9 cellular contexts compared by ENCODE assay signal in the genomic region with DNA sequence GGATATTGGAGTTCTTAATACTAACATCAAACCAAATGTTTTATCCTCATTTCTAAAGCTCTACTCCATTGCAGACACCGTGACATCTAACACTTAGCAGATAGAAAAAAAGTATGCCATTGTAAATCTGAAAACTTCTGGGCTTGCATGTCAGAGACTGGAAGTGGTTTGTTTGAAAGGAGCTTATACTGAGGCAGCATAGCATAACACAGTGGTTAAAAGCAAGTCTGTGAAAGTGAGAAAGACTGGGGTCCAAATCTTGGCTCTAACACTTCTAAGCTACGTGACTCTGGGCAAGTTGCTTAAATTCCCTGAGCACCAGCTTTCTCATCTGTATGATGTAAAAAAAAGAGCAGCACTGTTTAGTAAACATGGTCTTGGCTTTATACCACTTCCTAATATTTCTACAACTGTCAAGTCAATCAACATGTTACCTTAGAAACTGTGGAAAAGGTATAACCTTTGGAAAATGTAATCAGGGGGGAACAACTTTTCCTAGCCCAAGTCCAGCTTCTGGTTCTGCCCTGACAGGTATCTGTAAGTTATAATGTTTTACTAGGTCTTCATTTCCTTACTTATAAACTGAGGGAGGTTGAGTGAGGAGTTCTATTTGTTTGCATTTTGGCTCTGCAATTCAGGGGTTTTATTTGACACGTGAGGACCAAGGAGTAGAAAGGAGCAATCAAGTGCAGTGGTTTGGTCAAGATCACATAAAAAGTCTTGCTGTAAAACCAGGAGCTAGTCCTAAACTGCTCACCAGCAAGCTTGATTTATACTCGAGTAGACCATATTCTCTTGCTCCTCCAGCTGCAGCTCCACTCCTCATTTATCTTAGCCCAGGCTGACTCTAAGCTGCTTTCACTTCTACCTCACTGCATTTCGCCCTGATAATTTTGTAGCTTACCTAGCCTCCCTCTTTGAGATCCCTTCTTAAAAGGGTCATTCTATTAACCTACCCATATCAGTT.
DNase-seq lines count a peak whose midpoint lies in the region; ATAC-seq and TF ChIP-seq lines count a peak whose summit lies in the region.
"Had no signal": no experiment of that assay in that cellular context is flagged by ENCODE, and none has a peak within 500 bp of the region (broad histone marks: within the 10 kb centered on the region; RNA-seq: fewer than 3 reads in every experiment).

No MANE protein-coding gene starts in this region.

- H3K36me3 Mint-ChIP-seq in activated T-cell treated with anti-CD3 and anti-CD28 coated beads, Interleukin-2, amount 50 U/mL, for 72 hours (ENCODE audit: insufficient read depth in 2 of 2), result peaks cover 0 to 1% of the 10 kb centered on the region in 2 donors
- H3K36me3 Mint-ChIP-seq in activated T-cell treated with anti-CD3 and anti-CD28 coated beads, Interleukin-2, amount 50 U/mL, for 24 hours (ENCODE audit: low read depth), result no peaks in the 10 kb centered on the region

- TF ChIP-seq POLR2A in thyroid gland (IDR thresholded peaks at IDR 0.05), result peak in 1 of 2 donors; percentile 22

- H3K27me3 ChIP-seq in effector memory CD4-positive, alpha-beta T cell (replicated peaks; ENCODE audit: control insufficient read depth, insufficient read depth, low read length, poor library complexity, severe bottlenecking), result no peaks in the 10 kb centered on the region
- H3K27me3 ChIP-seq in thyroid gland, result no peaks in the 10 kb centered on the region
- H3K27me3 ChIP-seq: MG63 had no signal

- 60 to 66% methylated on average over 5 of the region's 5 CpGs for WGBS in thyroid gland, 2 donors

- no peaks in the 10 kb centered on the region for H3K9me3 ChIP-seq in effector memory CD4-positive, alpha-beta T cell (ENCODE audit: control insufficient read depth, low read length)
- H3K9me3 ChIP-seq in thyroid gland, result no peaks in the 10 kb centered on the region
- H3K9me3 ChIP-seq: MG63 had no signal

- H3K9me3 Mint-ChIP-seq in activated T-cell treated with anti-CD3 and anti-CD28 coated beads, Interleukin-2, amount 50 U/mL, for 72 hours, result no peaks in the 10 kb centered on the region
- no peaks in the 10 kb centered on the region for H3K9me3 Mint-ChIP-seq in activated T-cell treated with anti-CD3 and anti-CD28 coated beads, Interleukin-2, amount 50 U/mL, for 24 hours

- no peak for TF ChIP-seq CTCF in thyroid gland (IDR thresholded peaks at IDR 0.05)

- peaks cover 13% of the 10 kb centered on the region for H3K4me1 Mint-ChIP-seq in activated T-cell treated with anti-CD3 and anti-CD28 coated beads, Interleukin-2, amount 50 U/mL, for 72 hours (ENCODE audit: low read depth)
- H3K4me1 Mint-ChIP-seq in activated T-cell treated with anti-CD3 and anti-CD28 coated beads, Interleukin-2, amount 50 U/mL, for 24 hours (ENCODE audit: low read depth), result no peaks in the 10 kb centered on the region

- intact Hi-C loops in thyroid gland (cut with DNase I), result loop anchor here (2.0 to 5.0 kb wide), 2 partner anchors 13 to 82 kb away; no protein-coding TSS in a partner anchor

- no peaks in the 10 kb centered on the region for H3K27me3 Mint-ChIP-seq in activated T-cell treated with anti-CD3 and anti-CD28 coated beads, Interleukin-2, amount 50 U/mL, for 72 hours (ENCODE audit: low read depth)
- no peaks in the 10 kb centered on the region for H3K27me3 Mint-ChIP-seq in activated T-cell treated with anti-CD3 and anti-CD28 coated beads, Interleukin-2, amount 50 U/mL, for 24 hours

- peak; percentile 44 to 50 for ATAC-seq in activated T-cell treated with anti-CD3 and anti-CD28 coated beads, Interleukin-2, amount 50 U/mL, for 72 hours (replicated peaks in 1 of 2)
- ATAC-seq in HG03378 (IDR thresholded peaks at IDR 0.05; ENCODE audit: unreplicated experiment), result peak; percentile 35

- H3K27ac ChIP-seq in effector memory CD4-positive, alpha-beta T cell (ENCODE audit: insufficient read depth, low read length, poor library complexity, severe bottlenecking), result peak overlapping the region; percentile 82
- H3K27ac ChIP-seq in thyroid gland, result peak overlapping the region in 2 of 3 donors; percentile 96 to 99

- DNase-seq in activated T-cell treated with anti-CD3 and anti-CD28 coated beads, Interleukin-2, amount 50 U/mL, for 72 hours, result peak in 1 of 2 donors; percentile 21
- no peak for DNase-seq in activated T-cell treated with anti-CD3 and anti-CD28 coated beads, Interleukin-2, amount 50 U/mL, for 24 hours
- DNase-seq in effector memory CD4-positive, alpha-beta T cell, result no peak
- DNase-seq in thyroid gland, result no peak
- no peak for DNase-seq in activated effector memory CD4-positive, alpha-beta T cell treated with Interleukin-2 at 50 U/mL for 16 hours
- no peak for DNase-seq in mucosa of gallbladder (ENCODE audit: low spot score)
- DNase-seq in amniotic stem cell (lab: John Stamatoyannopoulos, UW), result no peak
- DNase-seq: MG63 had no signal

- H3K27ac Mint-ChIP-seq in activated T-cell treated with anti-CD3 and anti-CD28 coated beads, Interleukin-2, amount 50 U/mL, for 72 hours, result no peak overlapping the region
- no peak overlapping the region for H3K27ac Mint-ChIP-seq in activated T-cell treated with anti-CD3 and anti-CD28 coated beads, Interleukin-2, amount 50 U/mL, for 24 hours

- H3K4me1 ChIP-seq in effector memory CD4-positive, alpha-beta T cell (ENCODE audit: control insufficient read depth, insufficient read depth, low read length, poor library complexity, severe bottlenecking), result peaks cover 45% of the 10 kb centered on the region
- peaks cover 33 to 50% of the 10 kb centered on the region in 2 donors for H3K4me1 ChIP-seq in thyroid gland

- H3K4me3 Mint-ChIP-seq in activated T-cell treated with anti-CD3 and anti-CD28 coated beads, Interleukin-2, amount 50 U/mL, for 72 hours, result no peak overlapping the region
- H3K4me3 Mint-ChIP-seq in activated T-cell treated with anti-CD3 and anti-CD28 coated beads, Interleukin-2, amount 50 U/mL, for 24 hours, result no peak overlapping the region

- peak overlapping the region; percentile 11 for H3K4me3 ChIP-seq in effector memory CD4-positive, alpha-beta T cell (ENCODE audit: insufficient read depth, low read depth, low read length, poor library complexity, severe bottlenecking)
- H3K4me3 ChIP-seq in thyroid gland (replicated peaks in 1 of 3), result no peak overlapping the region
- H3K4me3 ChIP-seq: MG63 had no signal

- no peaks in the 10 kb centered on the region for H3K36me3 ChIP-seq in effector memory CD4-positive, alpha-beta T cell (ENCODE audit: control insufficient read depth, insufficient read depth, low read length)
- H3K36me3 ChIP-seq in thyroid gland, result no peaks in the 10 kb centered on the region
- H3K36me3 ChIP-seq: MG63 had no signal
